ENCODE assay signal across 8 cellular contexts in genomic region chr3:134029734-134030381, GRCh38. TPM values are rescaled to one million over a fixed set of nuclear protein-coding genes. Genes with fewer than 3 reads are reported as not detected.
DNase-seq lines count a peak whose midpoint lies in the region; ATAC-seq and TF ChIP-seq lines count a peak whose summit lies in the region.

SLCO2A1 (minus strand) TSS chr3:134029925; CDS start chr3:134029802, 123 bp downstream.

- in situ Hi-C loops in Panc1 (cut with HindIII; ENCODE audit: low pct_unique_long_range_greater_than_20kb, low sequenced_read_pairs), result no loop called here

- no peaks in the 10 kb centered on the region for H3K36me3 Mint-ChIP-seq in activated CD4-positive, alpha-beta T cell treated with anti-CD3 and anti-CD28 coated beads for 36 hours (ENCODE audit: low read depth)

- intact Hi-C loops in activated CD4-positive, alpha-beta T cell treated with anti-CD3 and anti-CD28 coated beads for 36 hours (cut with DNase I, micrococcal nuclease), result no loop called here
- intact Hi-C loops in Panc1 (cut with micrococcal nuclease; ENCODE audit: unreplicated experiment) (loop anchor here (5.0 kb wide), 1 partner anchor 88 kb away; no protein-coding TSS in a partner anchor), esophagus muscularis mucosa (cut with DNase I) (loop anchor here (10.0 kb wide), 1 partner anchor 95 kb away; no protein-coding TSS in a partner anchor)

- peaks cover 2% of the 10 kb centered on the region for H3K4me1 Mint-ChIP-seq in activated CD4-positive, alpha-beta T cell treated with anti-CD3 and anti-CD28 coated beads for 36 hours

- peak; percentile 58 for ATAC-seq in activated CD4-positive, alpha-beta T cell treated with anti-CD3 and anti-CD28 coated beads for 36 hours
- ATAC-seq in Panc1 (peak; percentile 76), HG03378 (IDR thresholded peaks at IDR 0.05; ENCODE audit: unreplicated experiment) (no peak), HG02852 (IDR thresholded peaks at IDR 0.05; ENCODE audit: unreplicated experiment) (no peak), HG02642 (IDR thresholded peaks at IDR 0.05; ENCODE audit: poor library complexity, unreplicated experiment) (no peak)

- no peak within 1 kb of the TSS for H3K27ac ChIP-seq in Panc1 (ENCODE audit: low read length)
- peak within 1 kb of the TSS; percentile 53 to 72 (median 62) for H3K27ac ChIP-seq in esophagus muscularis mucosa (replicated peaks in 1 of 4)

- H3K4me3 Mint-ChIP-seq in activated CD4-positive, alpha-beta T cell treated with anti-CD3 and anti-CD28 coated beads for 36 hours, result peak within 1 kb of the TSS; percentile 56

- H3K27me3 Mint-ChIP-seq in activated CD4-positive, alpha-beta T cell treated with anti-CD3 and anti-CD28 coated beads for 36 hours, result peaks cover 37% of the 10 kb centered on the region

- H3K27ac Mint-ChIP-seq in activated CD4-positive, alpha-beta T cell treated with anti-CD3 and anti-CD28 coated beads for 36 hours, result peak within 1 kb of the TSS; percentile 26

- TF ChIP-seq CTCF in Panc1 (IDR thresholded peaks at IDR 0.05), result no peak
- no peak for TF ChIP-seq CTCF in esophagus muscularis mucosa (IDR thresholded peaks at IDR 0.05)

- TF ChIP-seq EP300 in esophagus muscularis mucosa (IDR thresholded peaks at IDR 0.05), result no peak

- no TSS peak for BruUV-seq in Panc1 (replicated peaks; lab: Mats Ljungman, UMichigan)

- 3% methylated on average over 14 of the region's 67 CpGs for WGBS in esophagus muscularis mucosa

- DNase-seq in activated CD4-positive, alpha-beta T cell treated with anti-CD3 and anti-CD28 coated beads for 36 hours, result peak; percentile 54
- DNase-seq in activated CD4-positive, alpha-beta T cell treated with anti-CD3 and anti-CD28 coated beads for 1 hour, result no peak
- DNase-seq in Panc1 (ENCODE audit: low read depth, low spot score) (no peak), esophagus muscularis mucosa (ENCODE audit: extremely low spot score) (peak; percentile 74), myocyte (ENCODE audit: low read depth) (peak; percentile 17)

- peaks cover 6% of the 10 kb centered on the region; the same call in 1 of the 2 replicates for H3K27me3 ChIP-seq in Panc1 (ENCODE audit: control insufficient read depth, insufficient read depth, low read length)
- peaks cover 0 to 19% (median 0%) of the 10 kb centered on the region in 4 donors for H3K27me3 ChIP-seq in esophagus muscularis mucosa

- CTCF ChIA-PET in activated CD4-positive, alpha-beta T cell treated with anti-CD3 and anti-CD28 coated beads for 36 hours (lab: Charles Lee), result no interaction called here
- CTCF ChIA-PET in Panc1 (lab: Charles Lee), result no interaction called here

- no peaks in the 10 kb centered on the region for H3K9me3 Mint-ChIP-seq in activated CD4-positive, alpha-beta T cell treated with anti-CD3 and anti-CD28 coated beads for 36 hours (ENCODE audit: low read depth)

- H3K4me1 ChIP-seq in Panc1 (ENCODE audit: control insufficient read depth, insufficient read depth, low read length) (no peaks in the 10 kb centered on the region), esophagus muscularis mucosa (peaks cover 11 to 27% (median 21%) of the 10 kb centered on the region in 4 donors)

- H3K4me3 ChIP-seq in Panc1 (ENCODE audit: low read depth in 2 of 2, low read length in 2 of 2) (peak within 1 kb of the TSS; percentile 52 to 54), esophagus muscularis mucosa (peak within 1 kb of the TSS; percentile 64 to 73 (median 68))

- POLR2A ChIA-PET in activated CD4-positive, alpha-beta T cell treated with anti-CD3 and anti-CD28 coated beads for 36 hours (lab: Charles Lee), result no interaction called here
- POLR2A ChIA-PET in Panc1 (lab: Charles Lee), result no interaction called here

- H3K36me3 ChIP-seq in Panc1 (ENCODE audit: control insufficient read depth, insufficient read depth, low read length), result no peaks in the 10 kb centered on the region
- H3K36me3 ChIP-seq in esophagus muscularis mucosa, result no peaks in the 10 kb centered on the region

- H3K9me3 ChIP-seq in Panc1 (ENCODE audit: control insufficient read depth, insufficient read depth, low read depth, low read length), result no peaks in the 10 kb centered on the region
- H3K9me3 ChIP-seq in esophagus muscularis mucosa, result no peaks in the 10 kb centered on the region

- no peak for TF ChIP-seq POLR2A in esophagus muscularis mucosa (IDR thresholded peaks at IDR 0.05; ENCODE audit: low read depth)

RNA-seq across cellular contexts. Expression of gene SLCO2A1, which starts in this region (rescaled TPM):
- total RNA-seq in activated CD4-positive, alpha-beta T cell treated with anti-CD3 and anti-CD28 coated beads for 36 hours, result not detected
- total RNA-seq in Panc1 (2021; ENCODE audit: unreplicated experiment) (0.62 TPM), esophagus muscularis mucosa (10 to 100 TPM in 3 of 4 donors, 1 to 10 TPM in 1; 8.3 to 17.6 (median 13.8) TPM), myocyte (under 0.01 TPM in 1 of 2 replicates, not detected in the other)
- 3.8 TPM for polyA plus RNA-seq in Panc1 (2012; ENCODE audit: insufficient read length)
- polyA plus RNA-seq in myocyte (2012), result 0.05 TPM

Comparison
In these comparisons a context has a peak if more than half of its experiments do, and no peak if none do; other contexts are left out.
1. Peak in DNase-seq and ATAC-seq in activated CD4-positive, alpha-beta T cell treated with anti-CD3 and anti-CD28 coated beads for 36 hours; RNA of the gene not detected or under 1 TPM.
2. Peak in DNase-seq in myocyte; RNA of the gene not detected or under 1 TPM.
3. intact Hi-C loops: an anchor here in Panc1 (5.0 kb wide) and esophagus muscularis mucosa (10.0 kb wide); none called in activated CD4-positive, alpha-beta T cell treated with anti-CD3 and anti-CD28 coated beads for 36 hours.